ENCODE assay signal across 25 cellular contexts in genomic region chr1:245901037-245901436, GRCh38.
A peak's percentile ranks its signal among the peaks of the same experiment; 100 is the strongest.
DNase-seq lines count a peak whose midpoint lies in the region; ATAC-seq and TF ChIP-seq lines count a peak whose summit lies in the region.
"Had no signal": no experiment of that assay in that cellular context is flagged by ENCODE, and none has a peak within 500 bp of the region (broad histone marks: within the 10 kb centered on the region; RNA-seq: fewer than 3 reads in every experiment).

No MANE protein-coding gene starts in this region.

- TF ChIP-seq CTCF in GM12865 (IDR thresholded peaks at IDR 0.05; ENCODE audit: insufficient read depth, low read depth, low read length, missing control alignments), result no peak
- TF ChIP-seq CTCF in OCI-LY3 (IDR thresholded peaks at IDR 0.05; ENCODE audit: low read depth, low read length), result no peak
- TF ChIP-seq CTCF in fibroblast of villous mesenchyme (IDR thresholded peaks at IDR 0.05; ENCODE audit: insufficient read depth, low read depth, low read length), result no peak

- no peak overlapping the region for H3K27ac ChIP-seq in OCI-LY3 (ENCODE audit: low read length)
- H3K27ac ChIP-seq: C4-2B, epithelial cell of prostate, hepatocyte, pancreas, right atrium auricular region, stomach, transverse colon had no signal

- POLR2A ChIA-PET in HEK293T (lab: Yijun Ruan, JAX), result no interaction called here

- no peak overlapping the region for H3K4me3 ChIP-seq in GM12865 (ENCODE audit: low read depth, low read length)
- no peak overlapping the region for H3K4me3 ChIP-seq in OCI-LY3 (ENCODE audit: low read length)
- H3K4me3 ChIP-seq in fibroblast of villous mesenchyme (ENCODE audit: low read depth, low read length), result no peak overlapping the region
- H3K4me3 ChIP-seq: hepatocyte, pancreas, right atrium auricular region, stomach, transverse colon had no signal

- H3K79me2 ChIP-seq in OCI-LY3 (ENCODE audit: low read length), result no peaks in the 10 kb centered on the region
- H3K79me2 ChIP-seq: hepatocyte had no signal

- DNase-seq in GM12865 (ENCODE audit: low read depth), result peak; percentile 34
- DNase-seq in fibroblast of villous mesenchyme (ENCODE audit: low read depth), result peak; percentile 30
- no peak for DNase-seq in HEK293T (ENCODE audit: extremely low spot score)
- DNase-seq in NCI-H1105 treated with DMSO at 0.1 percent for 48 hours (lab: John Stamatoyannopoulos, UW), result no peak
- DNase-seq: ACHN; activated CD8-positive, alpha-beta memory T cell treated with anti-CD3 and anti-CD28 coated beads, Interleukin-2, amount 50 U/mL, for 48 hours; left ventricle myocardium superior; midbrain; NCI-H510A treated with DMSO at 0.1 percent for 48 hours; pancreas; SK-N-SH; stimulated activated CD4-positive, alpha-beta T cell treated with anti-CD3 and anti-CD28 coated beads, Interleukin-12 subunit alpha, Interleukin-12 subunit beta, amount 100 ng/mL, for 4 hours; stimulated activated CD4-positive, alpha-beta T cell treated with anti-CD3 and anti-CD28 coated beads, Interleukin-4, amount 100 ng/mL, for 4 hours; stomach; transverse colon had no signal

- H4K20me1 ChIP-seq in OCI-LY3 (ENCODE audit: insufficient read depth, low read length), result no peaks in the 10 kb centered on the region

- H3K4me2 ChIP-seq in OCI-LY3 (ENCODE audit: low read length), result peak overlapping the region; percentile 21
- H3K4me2 ChIP-seq: hepatocyte, SK-N-SH had no signal

- no peaks in the 10 kb centered on the region for H3K27me3 ChIP-seq in OCI-LY3 (ENCODE audit: low read depth, low read length)
- H3K27me3 ChIP-seq: hepatocyte, pancreas, right atrium auricular region, stomach, transverse colon had no signal

- CTCF ChIA-PET in HEK293T (lab: Yijun Ruan, JAX), result no interaction called here

- H2AFZ ChIP-seq in OCI-LY3 (ENCODE audit: low read depth, low read length), result no peak overlapping the region
- H2AFZ ChIP-seq: hepatocyte had no signal

- no peak overlapping the region for H3K9ac ChIP-seq in OCI-LY3 (ENCODE audit: low read length)
- H3K9ac ChIP-seq: SK-N-SH had no signal

- no peaks in the 10 kb centered on the region for H3K36me3 ChIP-seq in OCI-LY3 (replicated peaks; ENCODE audit: low read depth, low read length)
- H3K36me3 ChIP-seq: pancreas, right atrium auricular region, transverse colon had no signal

- H3K4me1 ChIP-seq in OCI-LY3 (ENCODE audit: low read length), result peaks cover 12% of the 10 kb centered on the region
- H3K4me1 ChIP-seq: pancreas, right atrium auricular region, stomach, transverse colon had no signal

- ATAC-seq in HG03103 (IDR thresholded peaks at IDR 0.05; ENCODE audit: low read depth, unreplicated experiment), result peak; percentile 68
- ATAC-seq in HG03095 (IDR thresholded peaks at IDR 0.05; ENCODE audit: unreplicated experiment), result no peak
- ATAC-seq in GM21447 (IDR thresholded peaks at IDR 0.05; ENCODE audit: unreplicated experiment), result no peak
- ATAC-seq: left ventricle myocardium superior; natural killer cell treated with Interleukin-12 subunit alpha and Interleukin-12 subunit beta and Interleukin-15 and Interleukin-18, amount 100 ng/mL, for 72 hours; pancreas; WTC11 had no signal

- no peaks in the 10 kb centered on the region for H3K9me3 ChIP-seq in OCI-LY3 (ENCODE audit: insufficient read depth, low read length)
- H3K9me3 ChIP-seq: pancreas, right atrium auricular region, SK-N-SH, stomach, transverse colon had no signal

TF ChIP-seq in HEK293T, 16 proteins besides CTCF, POLR2A, EP300 and RAD21:
- TF ChIP-seq NFRKB (IDR thresholded peaks at IDR 0.05) (no peak), SUZ12 (IDR thresholded peaks at IDR 0.05) (no peak), HDGF (IDR thresholded peaks at IDR 0.05; ENCODE audit: borderline replicate concordance) (no peak), FOXM1 (IDR thresholded peaks at IDR 0.05; ENCODE audit: borderline replicate concordance) (no peak), BHLHE40 (IDR thresholded peaks at IDR 0.05; ENCODE audit: borderline replicate concordance) (no peak), TARDBP (IDR thresholded peaks at IDR 0.05) (no peak), FOXK2 (IDR thresholded peaks at IDR 0.05) (no peak), CTBP1 (IDR thresholded peaks at IDR 0.05; ENCODE audit: borderline replicate concordance) (no peak), ZNF384 (IDR thresholded peaks at IDR 0.05) (no peak), ELF4 (IDR thresholded peaks at IDR 0.05) (no peak)
- TF ChIP-seq, protein P1, sequence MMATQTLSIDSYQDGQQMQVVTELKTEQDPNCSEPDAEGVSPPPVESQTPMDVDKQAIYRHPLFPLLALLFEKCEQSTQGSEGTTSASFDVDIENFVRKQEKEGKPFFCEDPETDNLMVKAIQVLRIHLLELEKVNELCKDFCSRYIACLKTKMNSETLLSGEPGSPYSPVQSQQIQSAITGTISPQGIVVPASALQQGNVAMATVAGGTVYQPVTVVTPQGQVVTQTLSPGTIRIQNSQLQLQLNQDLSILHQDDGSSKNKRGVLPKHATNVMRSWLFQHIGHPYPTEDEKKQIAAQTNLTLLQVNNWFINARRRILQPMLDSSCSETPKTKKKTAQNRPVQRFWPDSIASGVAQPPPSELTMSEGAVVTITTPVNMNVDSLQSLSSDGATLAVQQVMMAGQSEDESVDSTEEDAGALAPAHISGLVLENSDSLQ (IDR thresholded peaks at IDR 0.05), result no peak
TF ChIP-seq in HEK293T: peak in this region for 0.

Comparison
In these comparisons a context has a peak if more than half of its experiments do, and no peak if none do; other contexts are left out.
1. DNase-seq: peak in GM12865 (single experiment) and fibroblast of villous mesenchyme (single experiment); none in HEK293T (single experiment) and NCI-H1105 treated with DMSO at 0.1 percent for 48 hours (single experiment).